In the genomic region with DNA sequence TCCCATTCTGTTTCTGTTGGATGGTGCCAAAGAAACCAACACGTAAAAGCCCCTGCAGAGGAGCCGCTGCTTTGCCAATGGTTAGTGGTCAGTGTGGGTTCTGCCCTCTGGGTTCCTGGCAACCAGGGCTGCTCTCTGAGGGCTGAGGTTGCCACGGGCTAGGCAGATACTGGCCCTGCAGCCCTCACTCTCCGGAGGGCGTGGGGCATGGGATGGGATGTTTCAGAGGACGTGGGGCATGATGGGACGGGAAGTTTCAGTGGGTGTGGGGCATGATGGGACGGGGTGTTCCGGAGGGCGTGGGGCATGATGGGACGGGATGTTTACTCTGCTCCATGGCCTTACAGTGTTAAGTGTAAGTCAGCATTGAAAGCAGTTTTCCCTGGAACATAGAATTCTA, we compare ENCODE assay signal across 24 cellular contexts.
"Had no signal": no experiment of that assay in that cellular context is flagged by ENCODE, and none has a peak within 500 bp of the region (broad histone marks: within the 10 kb centered on the region; RNA-seq: fewer than 3 reads in every experiment).

No MANE protein-coding gene starts in this region.

- H2AFZ ChIP-seq: hepatocyte had no signal

- H3K4me2 ChIP-seq: hepatocyte, smooth muscle cell had no signal

- H3K27ac ChIP-seq: foreskin keratinocyte, hepatocyte, left lung, right lobe of liver, testis had no signal

- H3K4me1 ChIP-seq: foreskin keratinocyte, left lung had no signal

- H3K9me3 Mint-ChIP-seq: activated B cell treated with CpG ODN at 0.5 μM for 24 hours; activated naive CD8-positive, alpha-beta T cell treated with anti-CD3 and anti-CD28 coated beads, Interleukin-2, amount 10 ng/mL, durations not matched to agents 7 days and 5 days; activated T-cell treated with anti-CD3 and anti-CD28 coated beads, Interleukin-2, amount 50 U/mL, for 24 hours; activated T-helper 17 cell treated with anti-CD3 and anti-CD28 coated beads, Interleukin-2, amount 50 U/mL, for 72 hours; immature natural killer cell; nephron; stimulated activated naive B cell treated with anti-CD40 and anti-IgM and Interleukin-4, amounts not matched to agents 10 μg/mL and 1 μg/mL and 100 μg/mL, for 72 hours; T-cell had no signal

- H3K9me3 ChIP-seq: left lung, right lobe of liver, testis had no signal

- H3K4me3 Mint-ChIP-seq: activated B cell treated with CpG ODN at 0.5 μM for 24 hours; activated CD4-positive, alpha-beta T cell treated with anti-CD3 and anti-CD28 coated beads for 36 hours; activated naive CD8-positive, alpha-beta T cell treated with anti-CD3 and anti-CD28 coated beads, Interleukin-2, amount 10 ng/mL, durations not matched to agents 7 days and 5 days; activated T-cell treated with anti-CD3 and anti-CD28 coated beads, Interleukin-2, amount 50 U/mL, for 24 hours; activated T-helper 17 cell treated with anti-CD3 and anti-CD28 coated beads, Interleukin-2, amount 50 U/mL, for 72 hours; immature natural killer cell; nephron; stimulated activated naive B cell treated with anti-CD40 and anti-IgM and Interleukin-4, amounts not matched to agents 10 μg/mL and 1 μg/mL and 100 μg/mL, for 72 hours; T-cell had no signal

- H3K27me3 Mint-ChIP-seq: activated B cell treated with CpG ODN at 0.5 μM for 24 hours; activated CD4-positive, alpha-beta T cell treated with anti-CD3 and anti-CD28 coated beads for 36 hours; activated naive CD8-positive, alpha-beta T cell treated with anti-CD3 and anti-CD28 coated beads, Interleukin-2, amount 10 ng/mL, durations not matched to agents 7 days and 5 days; activated T-cell treated with anti-CD3 and anti-CD28 coated beads, Interleukin-2, amount 50 U/mL, for 24 hours; activated T-helper 17 cell treated with anti-CD3 and anti-CD28 coated beads, Interleukin-2, amount 50 U/mL, for 72 hours; stimulated activated naive B cell treated with anti-CD40 and anti-IgM and Interleukin-4, amounts not matched to agents 10 μg/mL and 1 μg/mL and 100 μg/mL, for 72 hours; T-cell had no signal

- H3K4me1 Mint-ChIP-seq: activated T-helper 17 cell treated with anti-CD3 and anti-CD28 coated beads, Interleukin-2, amount 50 U/mL, for 72 hours had no signal

- H3K4me3 ChIP-seq: hepatocyte, left lung, right lobe of liver, smooth muscle cell, testis had no signal

- H3K27me3 ChIP-seq: foreskin keratinocyte, hepatocyte, left lung, right lobe of liver, testis had no signal

- DNase-seq: activated B cell treated with CpG ODN at 0.5 μM for 24 hours; activated CD4-positive, alpha-beta T cell treated with anti-CD3 and anti-CD28 coated beads for 36 hours; activated CD4-positive, alpha-beta T cell treated with anti-CD3 and anti-CD28 coated beads, Interleukin-2, amount 50 U/mL, for 4 hours; activated CD8-positive, alpha-beta memory T cell treated with anti-CD3 and anti-CD28 coated beads for 24 hours; activated CD8-positive, alpha-beta memory T cell treated with anti-CD3 and anti-CD28 coated beads, Interleukin-2, amount 50 U/mL, for 4 hours; activated T-cell treated with anti-CD3 and anti-CD28 coated beads, Interleukin-2, amount 50 U/mL, for 24 hours; amygdala; foreskin keratinocyte; immature natural killer cell; left lung; nucleus accumbens; right lobe of liver; stimulated activated CD4-positive, alpha-beta T cell treated with anti-CD3 and anti-CD28 coated beads, Interleukin-2, amount 100 ng/mL, for 48 hours; stimulated activated CD8-positive, alpha-beta memory T cell treated with anti-CD3 and anti-CD28 coated beads, Interleukin-4, amount 100 ng/mL, for 48 hours; stimulated activated naive B cell treated with anti-CD40 and anti-IgM and Interleukin-4, amounts not matched to agents 10 μg/mL and 1 μg/mL and 100 μg/mL, for 72 hours; T1000; trophoblast cell had no signal

- H3K27ac Mint-ChIP-seq: activated B cell treated with CpG ODN at 0.5 μM for 24 hours; activated CD4-positive, alpha-beta T cell treated with anti-CD3 and anti-CD28 coated beads for 36 hours; activated naive CD8-positive, alpha-beta T cell treated with anti-CD3 and anti-CD28 coated beads, Interleukin-2, amount 10 ng/mL, durations not matched to agents 7 days and 5 days; activated T-cell treated with anti-CD3 and anti-CD28 coated beads, Interleukin-2, amount 50 U/mL, for 24 hours; activated T-helper 17 cell treated with anti-CD3 and anti-CD28 coated beads, Interleukin-2, amount 50 U/mL, for 72 hours; nephron; stimulated activated naive B cell treated with anti-CD40 and anti-IgM and Interleukin-4, amounts not matched to agents 10 μg/mL and 1 μg/mL and 100 μg/mL, for 72 hours; T-cell had no signal

- H3K36me3 ChIP-seq: right lobe of liver had no signal

- H3K79me2 ChIP-seq: hepatocyte had no signal

- ATAC-seq: activated CD4-positive, alpha-beta T cell treated with anti-CD3 and anti-CD28 coated beads for 36 hours; activated T-helper 17 cell treated with anti-CD3 and anti-CD28 coated beads, Interleukin-2, amount 50 U/mL, for 72 hours; foreskin keratinocyte; left lung; right lobe of liver; stimulated activated naive B cell treated with anti-CD40 and anti-IgM and Interleukin-4, amounts not matched to agents 10 μg/mL and 1 μg/mL and 100 μg/mL, for 72 hours; T-cell had no signal
